24 cellular contexts compared by ENCODE assay signal in the genomic region with DNA sequence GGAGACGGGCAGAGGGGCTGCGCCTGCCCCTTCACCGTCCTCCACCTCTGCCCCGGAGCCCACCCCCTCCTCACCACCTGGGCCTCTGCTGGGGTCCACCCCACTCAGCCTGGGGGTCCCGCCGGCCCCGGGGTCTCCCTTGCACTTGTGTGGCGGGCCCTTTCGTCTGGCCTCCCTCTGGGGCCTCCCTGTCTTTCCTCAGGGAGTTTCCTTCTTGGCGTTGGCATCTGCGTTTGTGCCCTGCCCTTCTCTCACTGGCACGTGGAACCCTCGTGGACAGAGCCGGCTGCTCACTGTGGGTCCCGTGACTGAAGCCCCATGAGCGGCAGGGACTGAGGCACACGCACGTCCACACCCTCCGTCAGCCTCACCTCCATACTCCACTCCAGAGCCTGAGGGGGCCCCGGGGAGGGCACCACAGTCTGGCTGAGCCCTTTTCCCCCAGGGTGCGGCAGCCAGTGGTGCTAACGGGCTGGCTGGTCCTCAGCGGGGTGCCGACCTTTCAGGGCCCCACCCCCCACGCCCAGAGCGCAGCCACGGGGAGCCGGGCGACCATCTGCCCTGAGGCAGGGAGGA. TPM values are rescaled to one million over a fixed set of nuclear protein-coding genes. Genes with fewer than 3 reads are reported as not detected.
A peak's percentile ranks its signal among the peaks of the same experiment; 100 is the strongest.
DNase-seq lines count a peak whose midpoint lies in the region; ATAC-seq and TF ChIP-seq lines count a peak whose summit lies in the region.
"Had no signal": no experiment of that assay in that cellular context is flagged by ENCODE, and none has a peak within 500 bp of the region (broad histone marks: within the 10 kb centered on the region; RNA-seq: fewer than 3 reads in every experiment).

No MANE protein-coding gene starts in this region.

- H3K4me3 ChIP-seq in lower lobe of right lung, result no peak overlapping the region
- no peak overlapping the region for H3K4me3 ChIP-seq in foreskin fibroblast (ENCODE audit: low read depth in 1 of 2, low read length in 2 of 2)

- H3K27ac Mint-ChIP-seq in activated CD4-positive, alpha-beta T cell treated with anti-CD3 and anti-CD28 coated beads for 36 hours, result no peak overlapping the region
- H3K27ac Mint-ChIP-seq in activated CD4-positive, alpha-beta T cell treated with anti-CD3 and anti-CD28 coated beads, Interleukin-2, amount 10 ng/mL, durations not matched to agents 24 days and 14 days, result no peak overlapping the region
- H3K27ac Mint-ChIP-seq in stimulated activated memory B cell treated with anti-CD40 and anti-IgM and Interleukin-4, amounts not matched to agents 10 μg/mL and 1 μg/mL and 100 μg/mL, for 72 hours, result no peak overlapping the region

- no peaks in the 10 kb centered on the region for H3K36me3 ChIP-seq in lower lobe of right lung

- no peak overlapping the region for H3K4me3 Mint-ChIP-seq in activated CD4-positive, alpha-beta T cell treated with anti-CD3 and anti-CD28 coated beads for 36 hours
- no peak overlapping the region for H3K4me3 Mint-ChIP-seq in activated CD4-positive, alpha-beta T cell treated with anti-CD3 and anti-CD28 coated beads, Interleukin-2, amount 10 ng/mL, durations not matched to agents 24 days and 14 days
- H3K4me3 Mint-ChIP-seq in stimulated activated memory B cell treated with anti-CD40 and anti-IgM and Interleukin-4, amounts not matched to agents 10 μg/mL and 1 μg/mL and 100 μg/mL, for 72 hours, result no peak overlapping the region
- H3K4me3 Mint-ChIP-seq: CD8-positive, alpha-beta memory T cell had no signal

- H3K27me3 Mint-ChIP-seq in activated CD4-positive, alpha-beta T cell treated with anti-CD3 and anti-CD28 coated beads for 36 hours, result no peaks in the 10 kb centered on the region
- H3K27me3 Mint-ChIP-seq in activated CD4-positive, alpha-beta T cell treated with anti-CD3 and anti-CD28 coated beads, Interleukin-2, amount 10 ng/mL, durations not matched to agents 24 days and 14 days, result no peaks in the 10 kb centered on the region
- no peaks in the 10 kb centered on the region for H3K27me3 Mint-ChIP-seq in stimulated activated memory B cell treated with anti-CD40 and anti-IgM and Interleukin-4, amounts not matched to agents 10 μg/mL and 1 μg/mL and 100 μg/mL, for 72 hours
- H3K27me3 Mint-ChIP-seq: CD8-positive, alpha-beta memory T cell had no signal

- H3K9me3 ChIP-seq in lower lobe of right lung, result peaks cover 16% of the 10 kb centered on the region

- H3K4me1 ChIP-seq in lower lobe of right lung, result peaks cover 26% of the 10 kb centered on the region

- H3K27ac ChIP-seq in lower lobe of right lung, result peak overlapping the region; percentile 81
- H3K27ac ChIP-seq: 22Rv1, HL-60 had no signal

- POLR2A ChIA-PET in activated CD4-positive, alpha-beta T cell treated with anti-CD3 and anti-CD28 coated beads for 36 hours (lab: Charles Lee), result no interaction called here

- no peaks in the 10 kb centered on the region for H3K4me1 Mint-ChIP-seq in activated CD4-positive, alpha-beta T cell treated with anti-CD3 and anti-CD28 coated beads for 36 hours
- H3K4me1 Mint-ChIP-seq in activated CD4-positive, alpha-beta T cell treated with anti-CD3 and anti-CD28 coated beads, Interleukin-2, amount 10 ng/mL, durations not matched to agents 24 days and 14 days, result no peaks in the 10 kb centered on the region
- no peaks in the 10 kb centered on the region for H3K4me1 Mint-ChIP-seq in stimulated activated memory B cell treated with anti-CD40 and anti-IgM and Interleukin-4, amounts not matched to agents 10 μg/mL and 1 μg/mL and 100 μg/mL, for 72 hours
- H3K4me1 Mint-ChIP-seq: CD8-positive, alpha-beta memory T cell had no signal

- H3K36me3 Mint-ChIP-seq in activated CD4-positive, alpha-beta T cell treated with anti-CD3 and anti-CD28 coated beads for 36 hours (ENCODE audit: low read depth), result peaks cover 2% of the 10 kb centered on the region
- H3K36me3 Mint-ChIP-seq in activated CD4-positive, alpha-beta T cell treated with anti-CD3 and anti-CD28 coated beads, Interleukin-2, amount 10 ng/mL, durations not matched to agents 24 days and 14 days (ENCODE audit: low read depth), result no peaks in the 10 kb centered on the region
- H3K36me3 Mint-ChIP-seq in stimulated activated memory B cell treated with anti-CD40 and anti-IgM and Interleukin-4, amounts not matched to agents 10 μg/mL and 1 μg/mL and 100 μg/mL, for 72 hours, result peaks cover 12% of the 10 kb centered on the region

- CTCF ChIA-PET in activated CD4-positive, alpha-beta T cell treated with anti-CD3 and anti-CD28 coated beads for 36 hours (lab: Charles Lee), result no interaction called here

- no peaks in the 10 kb centered on the region for H3K27me3 ChIP-seq in lower lobe of right lung (ENCODE audit: low read depth)

- DNase-seq in activated CD4-positive, alpha-beta T cell treated with anti-CD3 and anti-CD28 coated beads for 36 hours, result peak; percentile 4
- DNase-seq in activated CD4-positive, alpha-beta T cell treated with anti-CD3 and anti-CD28 coated beads, Interleukin-2, amount 10 ng/mL, durations not matched to agents 24 days and 14 days, result no peak
- DNase-seq in GM20000 (ENCODE audit: low spot score) (peak; percentile 17), lower lobe of right lung (no peak), germinal center (ENCODE audit: low spot score) (no peak), foreskin fibroblast (no peak), SHP77 treated with DMSO at 0.1 percent for 48 hours (lab: John Stamatoyannopoulos, UW) (no peak)
- DNase-seq: ACHN; C1 segment of cervical spinal cord; CD8-positive, alpha-beta memory T cell; EL; GF-D8; KBM-7; MM.1S; NCI-H1048; NCI-H1417 treated with DMSO at 0.1 percent for 48 hours; NCI-H187; NCI-H2107; NCI-H446 treated with DMSO at 0.1 percent for 48 hours; NCI-H526 treated with DMSO at 0.1 percent for 48 hours; OCI-M1 had no signal

- H3K9me3 Mint-ChIP-seq in activated CD4-positive, alpha-beta T cell treated with anti-CD3 and anti-CD28 coated beads for 36 hours (ENCODE audit: low read depth), result peaks cover 15% of the 10 kb centered on the region
- H3K9me3 Mint-ChIP-seq in activated CD4-positive, alpha-beta T cell treated with anti-CD3 and anti-CD28 coated beads, Interleukin-2, amount 10 ng/mL, durations not matched to agents 24 days and 14 days, result peaks cover 13% of the 10 kb centered on the region
- H3K9me3 Mint-ChIP-seq in stimulated activated memory B cell treated with anti-CD40 and anti-IgM and Interleukin-4, amounts not matched to agents 10 μg/mL and 1 μg/mL and 100 μg/mL, for 72 hours, result peaks cover 12% of the 10 kb centered on the region

- TF ChIP-seq CTCF in GM20000 (IDR thresholded peaks at IDR 0.05; ENCODE audit: extremely low read depth, missing control alignments) (no peak), lower lobe of right lung (IDR thresholded peaks at IDR 0.05) (no peak), foreskin fibroblast (IDR thresholded peaks at IDR 0.05; ENCODE audit: low read depth, low read length) (no peak)

- intact Hi-C loops in activated CD4-positive, alpha-beta T cell treated with anti-CD3 and anti-CD28 coated beads for 36 hours (cut with DNase I, micrococcal nuclease), result loop anchor here (5.0 to 10.0 kb wide), 2 partner anchors 32 to 360 kb away; no protein-coding TSS in a partner anchor
- intact Hi-C loops in activated CD4-positive, alpha-beta T cell treated with anti-CD3 and anti-CD28 coated beads, Interleukin-2, amount 10 ng/mL, durations not matched to agents 24 days and 14 days (cut with micrococcal nuclease), result no loop called here
- intact Hi-C loops in lower lobe of right lung (cut with DNase I), result no loop called here

- no peak for ATAC-seq in activated CD4-positive, alpha-beta T cell treated with anti-CD3 and anti-CD28 coated beads for 36 hours
- ATAC-seq in lower lobe of right lung, result peak in 1 of 2 donors; percentile 16
- peak; percentile 56 for ATAC-seq in stimulated activated memory B cell treated with anti-CD40 and anti-IgM and Interleukin-4, amounts not matched to agents 10 μg/mL and 1 μg/mL and 100 μg/mL, for 72 hours

RNA-seq across cellular contexts. Expression of a gene that starts 52.9 kb away (rescaled TPM):
- 1 to 10 TPM; 2.1 TPM for total RNA-seq in activated CD4-positive, alpha-beta T cell treated with anti-CD3 and anti-CD28 coated beads for 36 hours
- total RNA-seq in activated CD4-positive, alpha-beta T cell treated with anti-CD3 and anti-CD28 coated beads, Interleukin-2, amount 10 ng/mL, durations not matched to agents 24 days and 14 days, result 12.9 and 13.4 TPM in 2 replicates
- 6.5 TPM for total RNA-seq in lower lobe of right lung

Comparison
In these comparisons a context has a peak if more than half of its experiments do, and no peak if none do; other contexts are left out.
1. DNase-seq: peak in activated CD4-positive, alpha-beta T cell treated with anti-CD3 and anti-CD28 coated beads for 36 hours (single experiment) and GM20000 (single experiment); none in activated CD4-positive, alpha-beta T cell treated with anti-CD3 and anti-CD28 coated beads, Interleukin-2, amount 10 ng/mL, durations not matched to agents 24 days and 14 days (single experiment), lower lobe of right lung (single experiment), germinal center (single experiment), foreskin fibroblast (0 of 2) and SHP77 treated with DMSO at 0.1 percent for 48 hours (single experiment).
2. intact Hi-C loops: an anchor here in activated CD4-positive, alpha-beta T cell treated with anti-CD3 and anti-CD28 coated beads for 36 hours (5.0 to 10.0 kb wide); none called in activated CD4-positive, alpha-beta T cell treated with anti-CD3 and anti-CD28 coated beads, Interleukin-2, amount 10 ng/mL, durations not matched to agents 24 days and 14 days and lower lobe of right lung.